ENCODE assay signal across 10 cellular contexts in genomic region chr3:112378352-112378751, GRCh38. TPM values are rescaled to one million over a fixed set of nuclear protein-coding genes. Genes with fewer than 3 reads are reported as not detected.
A peak's percentile ranks its signal among the peaks of the same experiment; 100 is the strongest.
DNase-seq lines count a peak whose midpoint lies in the region; FAIRE-seq and TF ChIP-seq lines count a peak whose summit lies in the region.
"Not testable (repeated sequence)": the region's sequence is repeated elsewhere in the genome, so short reads cannot be mapped to it uniquely, and the experiment has no call there.
"Had no signal": no experiment of that assay in that cellular context is flagged by ENCODE, and none has a peak within 500 bp of the region (broad histone marks: within the 10 kb centered on the region; RNA-seq: fewer than 3 reads in every experiment).

No MANE protein-coding gene starts in this region.

- FAIRE-seq in astrocyte (lab: Jason Lieb, UNC), result not testable (repeated sequence)

- H3K36me3 Mint-ChIP-seq in astrocyte (ENCODE audit: low read depth, unreplicated experiment); mesothelial cell of epicardium: not testable (repeated sequence)

- peaks cover 27% of the 10 kb centered on the region for H3F3A ChIP-seq in smooth muscle cell (ENCODE audit: low read depth)

- H3K27me3 Mint-ChIP-seq in astrocyte (ENCODE audit: low read depth, unreplicated experiment); mesothelial cell of epicardium (ENCODE audit: low read depth): not testable (repeated sequence)

- not testable (repeated sequence) for H3K9ac ChIP-seq in KMS-11; astrocyte (ENCODE audit: low read length)
- peak overlapping the region; percentile 52 for H3K9ac ChIP-seq in smooth muscle cell (ENCODE audit: low read depth)

- H3K9me3 Mint-ChIP-seq in astrocyte (ENCODE audit: unreplicated experiment); mesothelial cell of epicardium: not testable (repeated sequence)

- H3K4me1 ChIP-seq in KMS-11 (ENCODE audit: low read depth, poor library complexity, severe bottlenecking) (peaks cover 36% of the 10 kb centered on the region), astrocyte (ENCODE audit: insufficient read depth, low read length) (peaks cover 11% of the 10 kb centered on the region), smooth muscle cell (ENCODE audit: low read depth) (peaks cover 20% of the 10 kb centered on the region)

- H3K79me2 ChIP-seq in KMS-11 (ENCODE audit: insufficient read depth, low read depth); astrocyte (ENCODE audit: insufficient read depth, low read length); smooth muscle cell (ENCODE audit: low read depth): not testable (repeated sequence)

- DNase-seq in RWPE1 (ENCODE audit: low spot score); mesothelial cell of epicardium (ENCODE audit: low spot score in 2 of 2, unreplicated experiment in 2 of 2); smooth muscle cell (lab: John Stamatoyannopoulos, UW; ENCODE audit: unreplicated experiment): not testable (repeated sequence)
- DNase-seq in astrocyte (ENCODE audit: low read depth), result peak; percentile 33
- DNase-seq in epithelial cell of esophagus (ENCODE audit: low read depth), result peak; percentile 33
- peak; percentile 76 for DNase-seq in iris pigment epithelial cell (ENCODE audit: low read depth)

- CTCF ChIA-PET in RWPE1 (lab: Yijun Ruan, JAX), result not testable (repeated sequence)

- not testable (repeated sequence) for H4K20me1 ChIP-seq in KMS-11 (ENCODE audit: insufficient read depth); astrocyte (ENCODE audit: insufficient read depth, low read length); smooth muscle cell (ENCODE audit: low read depth)

- H3K4me2 ChIP-seq in KMS-11 (peak overlapping the region; percentile 20; the same call in 1 of the 2 replicates), smooth muscle cell (peak overlapping the region; percentile 75)
- not testable (repeated sequence) for H3K4me2 ChIP-seq in astrocyte (ENCODE audit: low read length)

- not testable (repeated sequence) for H2AFZ ChIP-seq in KMS-11 (ENCODE audit: low read depth); astrocyte (ENCODE audit: low read depth, low read length)
- H2AFZ ChIP-seq in smooth muscle cell (ENCODE audit: low read depth), result peak overlapping the region; percentile 25

- not testable (repeated sequence) for H3K4me3 ChIP-seq in KMS-11 (IDR thresholded peaks at IDR 0.05; ENCODE audit: insufficient read depth, low read depth, low read length); astrocyte (ENCODE audit: insufficient read depth, low read depth, low read length); epithelial cell of esophagus (ENCODE audit: low read length); smooth muscle cell

- not testable (repeated sequence) for H3K27me3 ChIP-seq in KMS-11 (ENCODE audit: insufficient read depth, low read depth); astrocyte (ENCODE audit: insufficient read depth, low read length); smooth muscle cell (ENCODE audit: low read depth)

- not testable (repeated sequence) for H3K36me3 ChIP-seq in KMS-11 (ENCODE audit: insufficient read depth); astrocyte (ENCODE audit: insufficient read depth, low read length); smooth muscle cell (ENCODE audit: low read depth)

- not testable (repeated sequence) for H3K9me3 ChIP-seq in astrocyte (ENCODE audit: insufficient read depth, low read depth, low read length); smooth muscle cell (replicated peaks; ENCODE audit: low read depth)

- WGBS in smooth muscle cell (ENCODE audit: low lambda C conversion rate), result 76% methylated on average over 4 of the region's 4 CpGs

- not testable (repeated sequence) for TF ChIP-seq CTCF in KMS-11 (conservative IDR thresholded peaks at IDR 0.05; ENCODE audit: low read depth, low read length); RWPE1 (conservative IDR thresholded peaks at IDR 0.05; ENCODE audit: low read depth); astrocyte (IDR thresholded peaks at IDR 0.05; ENCODE audit: insufficient read depth, low read depth, low read length); epithelial cell of esophagus (IDR thresholded peaks at IDR 0.05; ENCODE audit: insufficient read depth, low read depth, low read length, missing control alignments); mesothelial cell of epicardium (IDR thresholded peaks at IDR 0.05; ENCODE audit: unreplicated experiment); smooth muscle cell (IDR thresholded peaks at IDR 0.05; ENCODE audit: borderline replicate concordance, insufficient read depth, poor library complexity, severe bottlenecking)

- H3K27ac ChIP-seq in KMS-11; astrocyte (ENCODE audit: low read depth, low read length): not testable (repeated sequence)
- peak overlapping the region; percentile 76 for H3K27ac ChIP-seq in RWPE1
- H3K27ac ChIP-seq in smooth muscle cell (ENCODE audit: low read depth), result peak overlapping the region; percentile 96

- POLR2A ChIA-PET in RWPE1 (lab: Yijun Ruan, JAX; ENCODE audit: low non-redundant PET), result not testable (repeated sequence)

- not testable (repeated sequence) for H3K27ac Mint-ChIP-seq in astrocyte (ENCODE audit: unreplicated experiment)
- H3K27ac Mint-ChIP-seq in mesothelial cell of epicardium, result peak overlapping the region; percentile 95

- H3K4me1 Mint-ChIP-seq in astrocyte (ENCODE audit: low read depth, unreplicated experiment) (peaks cover 10% of the 10 kb centered on the region), mesothelial cell of epicardium (peaks cover 38% of the 10 kb centered on the region)

- H3K4me3 Mint-ChIP-seq in astrocyte (ENCODE audit: unreplicated experiment); mesothelial cell of epicardium: not testable (repeated sequence)

RNA-seq across cellular contexts. Expression of gene CD200, which starts 45.4 kb away (rescaled TPM):
- total RNA-seq in astrocyte (11.1 and 13.2 TPM in 2 replicates), mesothelial cell of epicardium (25.7 to 26.6 TPM (median 25.9 TPM) in 3 replicates), smooth muscle cell (7.8 and 10.0 TPM in 2 replicates)
- polyA plus RNA-seq in smooth muscle cell, result 9.3 and 12.4 TPM in 2 replicates
- total RNA-seq: HFFc6, NCI-H460, SJSA1 had no signal
